ENCODE assay signal across 8 cellular contexts in genomic region chr11:117875397-117876048, GRCh38. TPM values are rescaled to one million over a fixed set of nuclear protein-coding genes. Genes with fewer than 3 reads are reported as not detected.
A peak's percentile ranks its signal among the peaks of the same experiment; 100 is the strongest.
DNase-seq lines count a peak whose midpoint lies in the region; ATAC-seq and TF ChIP-seq lines count a peak whose summit lies in the region.

No MANE protein-coding gene starts in this region.

- H3K36me3 Mint-ChIP-seq in mesothelial cell of epicardium: no peaks in the 10 kb centered on the region

- H3K4me1 ChIP-seq in upper lobe of right lung: peaks cover 44% of the 10 kb centered on the region

- intact Hi-C loops in upper lobe of right lung (cut with DNase I): no loop called here

- peak overlapping the region; percentile 66 for H3K27ac Mint-ChIP-seq in mesothelial cell of epicardium

- peaks cover 50% of the 10 kb centered on the region for H3K4me1 Mint-ChIP-seq in mesothelial cell of epicardium

- peak overlapping the region; percentile 92 for H3K4me3 Mint-ChIP-seq in mesothelial cell of epicardium

- ATAC-seq in upper lobe of right lung: no peak
- ATAC-seq in HG02678 (IDR thresholded peaks at IDR 0.05; ENCODE audit: unreplicated experiment): no peak
- no peak for ATAC-seq in HG03280 (IDR thresholded peaks at IDR 0.05; ENCODE audit: unreplicated experiment)

- peaks cover 40% of the 10 kb centered on the region for H3K27me3 ChIP-seq in upper lobe of right lung

- no peaks in the 10 kb centered on the region for H3K36me3 ChIP-seq in upper lobe of right lung

- peaks cover 29% of the 10 kb centered on the region for H3K27me3 Mint-ChIP-seq in mesothelial cell of epicardium (ENCODE audit: low read depth)

- peak overlapping the region; percentile 51 for H3K27ac ChIP-seq in upper lobe of right lung

- TF ChIP-seq CTCF in astrocyte of the cerebellum (IDR thresholded peaks at IDR 0.05; ENCODE audit: low read depth, low read length, missing control alignments): no peak
- TF ChIP-seq CTCF in mesothelial cell of epicardium (IDR thresholded peaks at IDR 0.05; ENCODE audit: unreplicated experiment): no peak
- TF ChIP-seq CTCF in upper lobe of right lung (IDR thresholded peaks at IDR 0.05): no peak

- DNase-seq in COLO668 (lab: John Stamatoyannopoulos, UW; ENCODE audit: unreplicated experiment) (peak; percentile 53), NCI-H446 (lab: John Stamatoyannopoulos, UW) (peak; percentile 36 to 61), astrocyte of the cerebellum (ENCODE audit: low read depth) (no peak), mesothelial cell of epicardium (ENCODE audit: low spot score in 2 of 2, unreplicated experiment in 2 of 2) (no peak), upper lobe of right lung (no peak), AG08396 (ENCODE audit: low spot score) (no peak)

- H3K4me3 ChIP-seq in astrocyte of the cerebellum (ENCODE audit: low read depth, low read length): peak overlapping the region; percentile 46
- peak overlapping the region; percentile 55 for H3K4me3 ChIP-seq in upper lobe of right lung

- no peaks in the 10 kb centered on the region for H3K9me3 Mint-ChIP-seq in mesothelial cell of epicardium

- H3K9me3 ChIP-seq in upper lobe of right lung: no peaks in the 10 kb centered on the region

- in situ Hi-C loops in astrocyte of the cerebellum (cut with HindIII; ENCODE audit: low sequenced_read_pairs): no loop called here

RNA-seq across cellular contexts. Expression of gene FXYD6, which starts 0.9 kb away (rescaled TPM):
- total RNA-seq in mesothelial cell of epicardium (114 to 125 TPM (median 116 TPM) in 3 replicates), upper lobe of right lung (59.0 TPM)

RNA-seq across cellular contexts. Expression of gene FXYD2, which starts 51.0 kb away (rescaled TPM):
- total RNA-seq in mesothelial cell of epicardium (5.7 to 7.1 TPM (median 6.3 TPM) in 3 replicates), upper lobe of right lung (3.6 TPM)

RNA-seq across cellular contexts. Expression of gene TMPRSS13, which starts 53.7 kb away (rescaled TPM):
- total RNA-seq in mesothelial cell of epicardium (10.4 to 11.3 TPM (median 10.9 TPM) in 3 replicates), upper lobe of right lung (9.9 TPM)

Comparison
In these comparisons a context has a peak if more than half of its experiments do, and no peak if none do; other contexts are left out.
1. DNase-seq: peak in COLO668 (single experiment) and NCI-H446 (2 of 2); none in astrocyte of the cerebellum (single experiment), mesothelial cell of epicardium (0 of 2), upper lobe of right lung (single experiment) and AG08396 (single experiment).